Comparison of ENCODE assay signal across 15 cellular contexts in genomic region chr16:508884-509736, GRCh38. TPM values are rescaled to one million over a fixed set of nuclear protein-coding genes. Genes with fewer than 3 reads are reported as not detected.
DNase-seq lines count a peak whose midpoint lies in the region; ATAC-seq and TF ChIP-seq lines count a peak whose summit lies in the region.
"Had no signal": no experiment of that assay in that cellular context is flagged by ENCODE, and none has a peak within 500 bp of the region (broad histone marks: within the 10 kb centered on the region; RNA-seq: fewer than 3 reads in every experiment).

No MANE protein-coding gene starts in this region.

- CTCF ChIA-PET in activated CD8-positive, alpha-beta T cell treated with anti-CD3 and anti-CD28 coated beads for 36 hours (lab: Charles Lee): interaction anchor here (1.0 kb wide), 1 partner anchor 13 kb away, joined by 3 read pairs; no protein-coding TSS in a partner anchor

- no peak overlapping the region for H3K4me3 Mint-ChIP-seq in central memory CD8-positive, alpha-beta T cell
- no peak overlapping the region for H3K4me3 Mint-ChIP-seq in activated CD8-positive, alpha-beta T cell treated with anti-CD3 and anti-CD28 coated beads for 36 hours
- H3K4me3 Mint-ChIP-seq: activated CD4-positive, alpha-beta memory T cell treated with anti-CD3 and anti-CD28 coated beads for 36 hours; activated naive CD8-positive, alpha-beta T cell treated with anti-CD3 and anti-CD28 coated beads for 36 hours had no signal

- intact Hi-C loops in activated CD8-positive, alpha-beta T cell treated with anti-CD3 and anti-CD28 coated beads for 36 hours (cut with micrococcal nuclease): no loop called here

- no peaks in the 10 kb centered on the region for H3K9me3 Mint-ChIP-seq in central memory CD8-positive, alpha-beta T cell
- no peaks in the 10 kb centered on the region for H3K9me3 Mint-ChIP-seq in activated CD8-positive, alpha-beta T cell treated with anti-CD3 and anti-CD28 coated beads for 36 hours
- H3K9me3 Mint-ChIP-seq: activated CD4-positive, alpha-beta memory T cell treated with anti-CD3 and anti-CD28 coated beads for 36 hours; activated naive CD8-positive, alpha-beta T cell treated with anti-CD3 and anti-CD28 coated beads for 36 hours had no signal

- H3K4me1 Mint-ChIP-seq in central memory CD8-positive, alpha-beta T cell: no peaks in the 10 kb centered on the region
- H3K4me1 Mint-ChIP-seq in activated CD8-positive, alpha-beta T cell treated with anti-CD3 and anti-CD28 coated beads for 36 hours (ENCODE audit: low read depth): no peaks in the 10 kb centered on the region
- H3K4me1 Mint-ChIP-seq: activated naive CD8-positive, alpha-beta T cell treated with anti-CD3 and anti-CD28 coated beads for 36 hours had no signal

- peaks cover 2% of the 10 kb centered on the region for H3K36me3 Mint-ChIP-seq in central memory CD8-positive, alpha-beta T cell (ENCODE audit: insufficient read depth)
- H3K36me3 Mint-ChIP-seq in activated CD8-positive, alpha-beta T cell treated with anti-CD3 and anti-CD28 coated beads for 36 hours (ENCODE audit: low read depth): no peaks in the 10 kb centered on the region
- H3K36me3 Mint-ChIP-seq: activated CD4-positive, alpha-beta memory T cell treated with anti-CD3 and anti-CD28 coated beads for 36 hours; activated naive CD8-positive, alpha-beta T cell treated with anti-CD3 and anti-CD28 coated beads for 36 hours had no signal

- H3K27ac Mint-ChIP-seq in central memory CD8-positive, alpha-beta T cell (ENCODE audit: low read depth): peak overlapping the region; percentile 59
- H3K27ac Mint-ChIP-seq in activated CD8-positive, alpha-beta T cell treated with anti-CD3 and anti-CD28 coated beads for 36 hours: no peak overlapping the region
- H3K27ac Mint-ChIP-seq: activated CD4-positive, alpha-beta memory T cell treated with anti-CD3 and anti-CD28 coated beads for 36 hours; activated naive CD8-positive, alpha-beta T cell treated with anti-CD3 and anti-CD28 coated beads for 36 hours had no signal

- H3K9me3 ChIP-seq in MG63: no peaks in the 10 kb centered on the region
- H3K9me3 ChIP-seq: sigmoid colon, thyroid gland had no signal

- H3K36me3 ChIP-seq in MG63: peaks cover 14% of the 10 kb centered on the region; the same call in 1 of the 2 replicates
- H3K36me3 ChIP-seq: thyroid gland had no signal

- no peaks in the 10 kb centered on the region for H3K27me3 ChIP-seq in MG63
- H3K27me3 ChIP-seq: sigmoid colon, thyroid gland had no signal

- DNase-seq in CMK (ENCODE audit: low read depth): peak; percentile 59
- peak; percentile 22 to 67 for DNase-seq in NCI-H524 (lab: John Stamatoyannopoulos, UW)
- no peak for DNase-seq in central memory CD8-positive, alpha-beta T cell (ENCODE audit: low spot score in 2 of 2)
- DNase-seq in lung microvascular endothelial cell (ENCODE audit: low read depth in 2 of 2): peak; percentile 80 to 92
- DNase-seq in COR-L47 (lab: John Stamatoyannopoulos, UW): no peak
- no peak for DNase-seq in MG63
- DNase-seq in T-helper 9 cell: no peak
- DNase-seq in activated CD8-positive, alpha-beta T cell treated with anti-CD3 and anti-CD28 coated beads for 36 hours: no peak
- DNase-seq: activated CD4-positive, alpha-beta memory T cell treated with anti-CD3 and anti-CD28 coated beads for 36 hours; activated naive CD8-positive, alpha-beta T cell treated with anti-CD3 and anti-CD28 coated beads for 36 hours; midbrain; sigmoid colon had no signal

- no peak for TF ChIP-seq CTCF in activated CD8-positive, alpha-beta T cell treated with anti-CD3 and anti-CD28 coated beads for 36 hours (IDR thresholded peaks at IDR 0.05)

- ATAC-seq in central memory CD8-positive, alpha-beta T cell (replicated peaks; ENCODE audit: extremely low read depth, poor library complexity, severe bottlenecking): no peak
- ATAC-seq in activated CD8-positive, alpha-beta T cell treated with anti-CD3 and anti-CD28 coated beads for 36 hours: no peak

- POLR2A ChIA-PET in activated CD8-positive, alpha-beta T cell treated with anti-CD3 and anti-CD28 coated beads for 36 hours (lab: Charles Lee): interaction anchor here (0.6 kb wide), 1 partner anchor 98 kb away, joined by 4 read pairs; no protein-coding TSS in a partner anchor

- H3K27me3 Mint-ChIP-seq in central memory CD8-positive, alpha-beta T cell: no peaks in the 10 kb centered on the region
- no peaks in the 10 kb centered on the region for H3K27me3 Mint-ChIP-seq in activated CD8-positive, alpha-beta T cell treated with anti-CD3 and anti-CD28 coated beads for 36 hours
- H3K27me3 Mint-ChIP-seq: activated CD4-positive, alpha-beta memory T cell treated with anti-CD3 and anti-CD28 coated beads for 36 hours; activated naive CD8-positive, alpha-beta T cell treated with anti-CD3 and anti-CD28 coated beads for 36 hours had no signal

- no peak overlapping the region for H3K4me3 ChIP-seq in MG63
- H3K4me3 ChIP-seq: sigmoid colon, SK-N-MC, thyroid gland had no signal

RNA-seq across cellular contexts. Expression of gene CAPN15, which starts 18.4 kb away (rescaled TPM):
- total RNA-seq in lung microvascular endothelial cell: 15.5 and 20.2 TPM in 2 replicates
- total RNA-seq in MG63 (2014; rRNA removed; shearing (Covaris generic); ENCODE audit: low replicate concordance): 42.2 and 55.9 TPM in 2 replicates
- 10 to 100 TPM; 76.4 to 81.2 TPM for total RNA-seq in activated CD8-positive, alpha-beta T cell treated with anti-CD3 and anti-CD28 coated beads for 36 hours

RNA-seq across cellular contexts. Expression of gene PRR35, which starts 51.1 kb away (rescaled TPM):
- not detected in 2 replicates for total RNA-seq in lung microvascular endothelial cell
- total RNA-seq in MG63 (2014; rRNA removed; shearing (Covaris generic); ENCODE audit: low replicate concordance): not detected in 2 replicates
- not detected for total RNA-seq in activated CD8-positive, alpha-beta T cell treated with anti-CD3 and anti-CD28 coated beads for 36 hours
- total RNA-seq: activated CD4-positive, alpha-beta memory T cell treated with anti-CD3 and anti-CD28 coated beads for 36 hours; activated naive CD8-positive, alpha-beta T cell treated with anti-CD3 and anti-CD28 coated beads for 36 hours; MCF 10A; sigmoid colon; thyroid gland had no signal

RNA-seq across cellular contexts. Expression of gene NHLRC4, which starts 57.7 kb away (rescaled TPM):
- 2.0 and 2.4 TPM in 2 replicates for total RNA-seq in lung microvascular endothelial cell
- total RNA-seq in MG63 (2014; rRNA removed; shearing (Covaris generic); ENCODE audit: low replicate concordance): not detected in 2 replicates
- total RNA-seq in activated CD8-positive, alpha-beta T cell treated with anti-CD3 and anti-CD28 coated beads for 36 hours: under 1 TPM; 0.41 to 0.72 TPM
- total RNA-seq: MCF 10A had no signal

Comparison
In these comparisons a context has a peak if more than half of its experiments do, and no peak if none do; other contexts are left out.
1. DNase-seq: peak in CMK (single experiment), NCI-H524 (2 of 2) and lung microvascular endothelial cell (2 of 2); none in central memory CD8-positive, alpha-beta T cell (0 of 2), COR-L47 (single experiment), MG63 (single experiment), T-helper 9 cell (single experiment) and activated CD8-positive, alpha-beta T cell treated with anti-CD3 and anti-CD28 coated beads for 36 hours (single experiment).